Comparison of ENCODE assay signal across 8 cellular contexts in genomic region chrX:154411981-154412340, GRCh38. TPM values are rescaled to one million over a fixed set of nuclear protein-coding genes. Genes with fewer than 3 reads are reported as not detected.
DNase-seq lines count a peak whose midpoint lies in the region; ATAC-seq and TF ChIP-seq lines count a peak whose summit lies in the region.

No MANE protein-coding gene starts in this region.

- POLR2A ChIA-PET in naive thymus-derived CD4-positive, alpha-beta T cell (lab: Charles Lee) = interaction anchor here (0.6 to 5.2 kb wide), 18 partner anchors 12 to 706 kb away, joined by 3 to 77 read pairs (median 4); partner anchors contain the start of genes ATP6AP1, IKBKG, LAGE3 and PLXNA3

- no peaks in the 10 kb centered on the region for H3K9me3 ChIP-seq in esophagus muscularis mucosa
- no peaks in the 10 kb centered on the region for H3K9me3 ChIP-seq in naive thymus-derived CD4-positive, alpha-beta T cell (ENCODE audit: control insufficient read depth in 2 of 3, low read length in 3 of 3)

- peaks cover 3 to 27% (median 19%) of the 10 kb centered on the region in 4 donors for H3K4me1 ChIP-seq in esophagus muscularis mucosa
- peaks cover 6 to 7% of the 10 kb centered on the region in 2 donors for H3K4me1 ChIP-seq in naive thymus-derived CD4-positive, alpha-beta T cell (ENCODE audit: control insufficient read depth in 2 of 2, insufficient read depth in 2 of 2, low read length in 2 of 2)
- H3K4me1 ChIP-seq in urinary bladder (ENCODE audit: insufficient read depth) = no peaks in the 10 kb centered on the region

- no peak for TF ChIP-seq CTCF in esophagus muscularis mucosa (IDR thresholded peaks at IDR 0.05)

- ATAC-seq in HG03064 (IDR thresholded peaks at IDR 0.05; ENCODE audit: low read depth, unreplicated experiment) = peak; percentile 51
- peak; percentile 58 for ATAC-seq in naive thymus-derived CD4-positive, alpha-beta T cell

- H3K4me1 Mint-ChIP-seq in naive thymus-derived CD4-positive, alpha-beta T cell = peaks cover 9 to 22% (median 15%) of the 10 kb centered on the region in 7 donors

- peak overlapping the region; percentile 71 to 90 (median 83) for H3K4me3 Mint-ChIP-seq in naive thymus-derived CD4-positive, alpha-beta T cell

- no peaks in the 10 kb centered on the region for H3K27me3 ChIP-seq in esophagus muscularis mucosa
- no peaks in the 10 kb centered on the region for H3K27me3 ChIP-seq in naive thymus-derived CD4-positive, alpha-beta T cell (ENCODE audit: control insufficient read depth in 2 of 2, insufficient read depth in 2 of 2, low read length in 2 of 2)

- no peak for TF ChIP-seq POLR2A in esophagus muscularis mucosa (IDR thresholded peaks at IDR 0.05; ENCODE audit: low read depth)

- H3K27me3 Mint-ChIP-seq in naive thymus-derived CD4-positive, alpha-beta T cell = no peaks in the 10 kb centered on the region

- peak overlapping the region; percentile 44 to 93 (median 85) for H3K27ac Mint-ChIP-seq in naive thymus-derived CD4-positive, alpha-beta T cell

- intact Hi-C loops in esophagus muscularis mucosa (cut with DNase I) = no loop called here
- intact Hi-C loops in naive thymus-derived CD4-positive, alpha-beta T cell (cut with micrococcal nuclease) = loop anchor here (1.0 to 5.0 kb wide), 7 partner anchors 13 to 79 kb away; partner anchors contain the start of genes ATP6AP1 (in 2 of the 2), SLC10A3 (in 2 of the 2), LAGE3 (in 1 of the 2) and PLXNA3 (in 1 of the 2)

- H3K36me3 Mint-ChIP-seq in naive thymus-derived CD4-positive, alpha-beta T cell = peaks cover 0 to 6% (median 4%) of the 10 kb centered on the region in 5 donors

- H3K4me3 ChIP-seq in esophagus muscularis mucosa (peak overlapping the region; percentile 73 to 78 (median 76)), urinary bladder (ENCODE audit: low read depth, low read length) (peak overlapping the region; percentile 80)
- peak overlapping the region; percentile 67 for H3K4me3 ChIP-seq in naive thymus-derived CD4-positive, alpha-beta T cell (ENCODE audit: low read length)

- peaks cover 0 to 3% (median 0%) of the 10 kb centered on the region in 11 donors for H3K9me3 Mint-ChIP-seq in naive thymus-derived CD4-positive, alpha-beta T cell

- 57% methylated on average over 8 of the region's 29 CpGs for WGBS in esophagus muscularis mucosa
- 2% methylated on average over 29 of the region's 29 CpGs for WGBS in urinary bladder

- DNase-seq in SIG-M5 treated with dmso at 0.1 percent for 504 hours (lab: John Stamatoyannopoulos, UW; ENCODE audit: unreplicated experiment) (peak; percentile 62), SIG-M5 (lab: John Stamatoyannopoulos, UW) (no peak), NCI-H345 treated with DMSO at 0.1 percent for 48 hours (lab: John Stamatoyannopoulos, UW; ENCODE audit: unreplicated experiment) (peak; percentile 19), activated T-cell treated with anti-CD3 and anti-CD28 coated beads for 24 hours (ENCODE audit: low read depth) (peak; percentile 53), esophagus muscularis mucosa (ENCODE audit: extremely low spot score) (no peak)
- peak in 6 of 9 donors; percentile 30 to 47 (median 33) for DNase-seq in naive thymus-derived CD4-positive, alpha-beta T cell

- TF ChIP-seq EP300 in esophagus muscularis mucosa (IDR thresholded peaks at IDR 0.05) = no peak

- CTCF ChIA-PET in naive thymus-derived CD4-positive, alpha-beta T cell (lab: Charles Lee) = no interaction called here

- H3K27ac ChIP-seq in esophagus muscularis mucosa (replicated peaks in 1 of 4) = peak overlapping the region; percentile 92 to 95 (median 94)
- H3K27ac ChIP-seq in naive thymus-derived CD4-positive, alpha-beta T cell (ENCODE audit: low read depth, low read length) = peak overlapping the region; percentile 79
- peak overlapping the region; percentile 99 for H3K27ac ChIP-seq in urinary bladder (ENCODE audit: low read depth)

- H3K36me3 ChIP-seq in esophagus muscularis mucosa (peaks cover 0 to 22% (median 6%) of the 10 kb centered on the region in 4 donors), urinary bladder (ENCODE audit: insufficient read depth) (no peaks in the 10 kb centered on the region)
- H3K36me3 ChIP-seq in naive thymus-derived CD4-positive, alpha-beta T cell (ENCODE audit: control insufficient read depth in 2 of 3, insufficient read depth in 3 of 3, low read length in 3 of 3) = no peaks in the 10 kb centered on the region

RNA-seq across cellular contexts. Expression of gene TAFAZZIN, which starts 0.6 kb away (rescaled TPM):
- total RNA-seq in esophagus muscularis mucosa (10 to 100 TPM; 18.6 to 43.6 (median 32.5) TPM), urinary bladder (13.4 TPM)
- 100 to 1,000 TPM in 3 of 5 experiments, 10 to 100 TPM in 2; 90.9 to 130 (median 108) TPM for total RNA-seq in naive thymus-derived CD4-positive, alpha-beta T cell
- polyA plus RNA-seq in naive thymus-derived CD4-positive, alpha-beta T cell = 10 to 100 TPM; 40.4 to 46.4 TPM
- polyA plus RNA-seq in urinary bladder = 33.4 TPM

RNA-seq across cellular contexts. Expression of gene DNASE1L1, which starts 2.9 kb away (rescaled TPM):
- total RNA-seq in esophagus muscularis mucosa (10 to 100 TPM; 19.9 to 24.3 (median 22.6) TPM), urinary bladder (11.9 TPM)
- 10 to 100 TPM; 18.4 to 31.1 (median 21.7) TPM for total RNA-seq in naive thymus-derived CD4-positive, alpha-beta T cell
- polyA plus RNA-seq in naive thymus-derived CD4-positive, alpha-beta T cell = 10 to 100 TPM; 11.1 to 19.6 TPM
- polyA plus RNA-seq in urinary bladder = 22.3 TPM

RNA-seq across cellular contexts. Expression of gene RPL10, which starts 13.8 kb away (rescaled TPM):
- total RNA-seq in esophagus muscularis mucosa = 1,000 to 10,000 TPM; 2,150 to 7,554 (median 4,519) TPM
- 1,000 to 10,000 TPM; 2,926 to 5,130 (median 5,063) TPM for total RNA-seq in naive thymus-derived CD4-positive, alpha-beta T cell
- polyA plus RNA-seq in naive thymus-derived CD4-positive, alpha-beta T cell = 1,000 to 10,000 TPM; 6,302 to 7,439 TPM
- 3,691 TPM for total RNA-seq in urinary bladder
- polyA plus RNA-seq in urinary bladder = 5,631 TPM

RNA-seq across cellular contexts. Expression of gene ATP6AP1, which starts 16.5 kb away (rescaled TPM):
- total RNA-seq in esophagus muscularis mucosa = 10 to 100 TPM; 27.4 to 67.2 (median 34.7) TPM
- total RNA-seq in naive thymus-derived CD4-positive, alpha-beta T cell = 10 to 100 TPM; 37.8 to 63.3 (median 51.1) TPM
- polyA plus RNA-seq in naive thymus-derived CD4-positive, alpha-beta T cell = 100 to 1,000 TPM; 100 to 118 TPM
- total RNA-seq in urinary bladder = 25.5 TPM
- 91.8 TPM for polyA plus RNA-seq in urinary bladder

RNA-seq across cellular contexts. Expression of gene GDI1, which starts 25.0 kb away (rescaled TPM):
- 100 to 1,000 TPM; 105 to 148 (median 128) TPM for total RNA-seq in esophagus muscularis mucosa
- total RNA-seq in naive thymus-derived CD4-positive, alpha-beta T cell = 100 to 1,000 TPM; 106 to 174 (median 140) TPM
- polyA plus RNA-seq in naive thymus-derived CD4-positive, alpha-beta T cell = 10 to 100 TPM; 18.8 to 28.6 TPM
- total RNA-seq in urinary bladder = 33.0 TPM
- 138 TPM for polyA plus RNA-seq in urinary bladder

Comparison
In these comparisons a context has a peak if more than half of its experiments do, and no peak if none do; other contexts are left out.
1. DNase-seq: peak in SIG-M5 treated with dmso at 0.1 percent for 504 hours (single experiment), NCI-H345 treated with DMSO at 0.1 percent for 48 hours (single experiment), activated T-cell treated with anti-CD3 and anti-CD28 coated beads for 24 hours (single experiment) and naive thymus-derived CD4-positive, alpha-beta T cell (6 of 9); none in SIG-M5 (single experiment) and esophagus muscularis mucosa (single experiment).
2. Peak in every context shown above with its lines, with median percentiles within 50 percentile points of each other: H3K27ac ChIP-seq and H3K4me3 ChIP-seq.